11 cellular contexts compared by ENCODE assay signal in genomic region chr21:17461014-17461413, GRCh38. TPM values are rescaled to one million over a fixed set of nuclear protein-coding genes. Genes with fewer than 3 reads are reported as not detected.
DNase-seq lines count a peak whose midpoint lies in the region; ATAC-seq, FAIRE-seq and TF ChIP-seq lines count a peak whose summit lies in the region.
"Had no signal": no experiment of that assay in that cellular context is flagged by ENCODE, and none has a peak within 500 bp of the region (broad histone marks: within the 10 kb centered on the region; RNA-seq: fewer than 3 reads in every experiment).

No MANE protein-coding gene starts in this region.

- no peak overlapping the region for H3K27ac Mint-ChIP-seq in nephron progenitor cell
- H3K27ac Mint-ChIP-seq: activated CD4-positive, alpha-beta memory T cell treated with anti-CD3 and anti-CD28 coated beads, Interleukin-2, amount 10 ng/mL, durations not matched to agents 7 days and 5 days; dendritic cell treated with granulocyte-macrophage colony-stimulating factor and Interleukin-4, amounts not matched to agents 40 ng/mL and 50 ng/mL, for 4 days had no signal

- H3K27ac ChIP-seq in suprapubic skin: peak overlapping the region; percentile 27

- no peaks in the 10 kb centered on the region for H3K9me3 Mint-ChIP-seq in nephron progenitor cell
- H3K9me3 Mint-ChIP-seq: activated CD4-positive, alpha-beta memory T cell treated with anti-CD3 and anti-CD28 coated beads, Interleukin-2, amount 10 ng/mL, durations not matched to agents 7 days and 5 days; dendritic cell treated with granulocyte-macrophage colony-stimulating factor and Interleukin-4, amounts not matched to agents 40 ng/mL and 50 ng/mL, for 4 days had no signal

- TF ChIP-seq EP300 in suprapubic skin (IDR thresholded peaks at IDR 0.05): no peak

- H3K4me3 Mint-ChIP-seq in nephron progenitor cell: no peak overlapping the region
- H3K4me3 Mint-ChIP-seq: activated CD4-positive, alpha-beta memory T cell treated with anti-CD3 and anti-CD28 coated beads, Interleukin-2, amount 10 ng/mL, durations not matched to agents 7 days and 5 days; dendritic cell treated with granulocyte-macrophage colony-stimulating factor and Interleukin-4, amounts not matched to agents 40 ng/mL and 50 ng/mL, for 4 days had no signal

- no peak for TF ChIP-seq POLR2A in suprapubic skin (IDR thresholded peaks at IDR 0.05)

- ATAC-seq in GM21526 (IDR thresholded peaks at IDR 0.05; ENCODE audit: low FRiP score, unreplicated experiment): no peak

- peaks cover 7% of the 10 kb centered on the region for H3K4me1 Mint-ChIP-seq in nephron progenitor cell
- H3K4me1 Mint-ChIP-seq: activated CD4-positive, alpha-beta memory T cell treated with anti-CD3 and anti-CD28 coated beads, Interleukin-2, amount 10 ng/mL, durations not matched to agents 7 days and 5 days had no signal

- no peaks in the 10 kb centered on the region for H3K27me3 ChIP-seq in bronchial epithelial cell (ENCODE audit: control insufficient read depth, insufficient read depth, low read length)
- no peaks in the 10 kb centered on the region for H3K27me3 ChIP-seq in suprapubic skin

- no peak for TF ChIP-seq CTCF in bronchial epithelial cell (IDR thresholded peaks at IDR 0.05; ENCODE audit: insufficient read depth, low read length, severe bottlenecking)
- TF ChIP-seq CTCF in suprapubic skin (IDR thresholded peaks at IDR 0.05): no peak
- no peak for TF ChIP-seq CTCF in nephron progenitor cell (IDR thresholded peaks at IDR 0.05)

- FAIRE-seq in HTR-8/SVneo (lab: Jason Lieb, UNC) (no peak), bronchial epithelial cell (lab: Jason Lieb, UNC) (no peak)

- peaks cover 10% of the 10 kb centered on the region for H3K4me1 ChIP-seq in suprapubic skin

- DNase-seq in HTR-8/SVneo (ENCODE audit: insufficient read length, low spot score) (peak; percentile 26), bronchial epithelial cell (ENCODE audit: low read depth) (peak; percentile 82), inferior parietal cortex (ENCODE audit: extremely low spot score) (peak; percentile 80), suprapubic skin (ENCODE audit: low spot score in 2 of 2) (no peak), 8988T (no peak), SHP77 treated with DMSO at 0.1 percent for 48 hours (lab: John Stamatoyannopoulos, UW) (no peak), nephron progenitor cell (no peak)
- DNase-seq: activated CD4-positive, alpha-beta memory T cell treated with anti-CD3 and anti-CD28 coated beads, Interleukin-2, amount 10 ng/mL, durations not matched to agents 7 days and 5 days; mesendoderm had no signal

- no peaks in the 10 kb centered on the region for H3K36me3 Mint-ChIP-seq in nephron progenitor cell (ENCODE audit: low read depth)

- H3K4me3 ChIP-seq in bronchial epithelial cell (ENCODE audit: low read depth, low read length): no peak overlapping the region
- H3K4me3 ChIP-seq in suprapubic skin: no peak overlapping the region

- 25% methylated on average over 3 of the region's 3 CpGs for WGBS in suprapubic skin

- H3K36me3 ChIP-seq in bronchial epithelial cell (ENCODE audit: control insufficient read depth, insufficient read depth, low read length): no peaks in the 10 kb centered on the region
- H3K36me3 ChIP-seq in suprapubic skin: no peaks in the 10 kb centered on the region

- peaks cover 8% of the 10 kb centered on the region for H3K27me3 Mint-ChIP-seq in nephron progenitor cell (ENCODE audit: low read depth, poor library complexity)

- no peaks in the 10 kb centered on the region for H3K9me3 ChIP-seq in suprapubic skin

RNA-seq across cellular contexts. Expression of gene CXADR, which starts 51.8 kb away (rescaled TPM):
- total RNA-seq in bronchial epithelial cell (27.9 and 43.5 TPM in 2 replicates), suprapubic skin (100 to 1,000 TPM in 3 of 4 donors, 10 to 100 TPM in 1; 87.7 to 123 (median 112) TPM)

Comparison
In these comparisons a context has a peak if more than half of its experiments do, and no peak if none do; other contexts are left out.
1. DNase-seq: peak in HTR-8/SVneo (single experiment), bronchial epithelial cell (single experiment) and inferior parietal cortex (single experiment); none in suprapubic skin (0 of 2), 8988T (single experiment), SHP77 treated with DMSO at 0.1 percent for 48 hours (single experiment) and nephron progenitor cell (single experiment).